6 cellular contexts compared by ENCODE assay signal in the genomic region with DNA sequence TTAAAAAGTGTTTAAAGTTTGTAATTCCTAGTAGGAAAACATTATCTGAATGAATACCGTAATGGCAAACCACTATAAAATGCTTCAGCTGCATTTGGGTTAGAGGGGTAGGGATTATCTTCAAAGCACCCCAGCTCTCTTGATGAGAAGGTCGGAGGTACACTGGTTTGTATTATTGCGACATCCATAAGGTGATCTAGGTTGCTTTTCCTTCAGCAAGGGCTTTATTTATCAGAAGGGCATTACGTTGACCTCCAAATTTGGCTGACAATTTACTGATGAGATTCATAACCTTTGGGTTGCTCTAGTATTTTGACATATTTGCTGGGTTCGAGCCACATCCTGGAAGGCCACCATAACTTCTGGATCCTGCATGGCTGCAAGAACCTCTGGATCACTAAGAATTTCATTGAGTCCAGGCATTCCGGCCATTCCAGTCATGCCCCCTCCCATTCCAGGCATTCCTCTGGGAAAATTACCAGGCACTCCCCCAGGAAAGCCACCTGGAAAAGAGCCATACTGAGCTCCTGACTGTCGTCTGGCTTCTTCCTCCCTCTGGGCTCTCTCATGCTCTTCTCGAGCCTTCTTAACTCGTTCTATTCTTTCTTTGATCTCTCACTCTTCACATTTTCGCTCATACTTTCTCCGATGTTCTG.
DNase-seq lines count a peak whose midpoint lies in the region; ATAC-seq, FAIRE-seq and TF ChIP-seq lines count a peak whose summit lies in the region.
"Not testable (repeated sequence)": the region's sequence is repeated elsewhere in the genome, so short reads cannot be mapped to it uniquely, and the experiment has no call there.

No MANE protein-coding gene starts in this region.

- not testable (repeated sequence) for TF ChIP-seq POLR2A in K562 (conservative IDR thresholded peaks at IDR 0.05)

- not testable (repeated sequence) for H2BK120ac ChIP-seq in mesendoderm (ENCODE audit: low read depth, low read length)

- not testable (repeated sequence) for H3K4me1 ChIP-seq in Caco-2; K562 (replicated peaks in 1 of 2; ENCODE audit: control insufficient read depth in 2 of 2, insufficient read depth in 2 of 2, low read length in 2 of 2); mesendoderm (ENCODE audit: control insufficient read depth, low read depth, low read length)

- not testable (repeated sequence) for H3K27me3 ChIP-seq in Caco-2 (replicated peaks; ENCODE audit: control insufficient read depth, insufficient read depth, low read length); mesendoderm (ENCODE audit: insufficient read depth, low read length, poor library complexity)
- H3K27me3 ChIP-seq in K562 (ENCODE audit: control insufficient read depth in 2 of 2, insufficient read depth in 2 of 2, low read length in 2 of 2): peaks cover 17 to 20% of the 10 kb centered on the region in 2 experiments; a peak in 4 of 5 replicates

- H3K9me3 ChIP-seq in Caco-2; K562 (replicated peaks; ENCODE audit: control insufficient read depth, insufficient read depth, low read depth, low read length): not testable (repeated sequence)

- intact Hi-C loops in Caco-2 (cut with micrococcal nuclease; ENCODE audit: unreplicated experiment); K562 (cut with micrococcal nuclease): not testable (repeated sequence)

- H3K27ac Mint-ChIP-seq in Caco-2 (ENCODE audit: unreplicated experiment): not testable (repeated sequence)

- not testable (repeated sequence) for BruUV-seq in Caco-2 (replicated peaks; lab: Mats Ljungman, UMichigan); K562 (replicated peaks; lab: Mats Ljungman, UMichigan)

- H3K18ac ChIP-seq in mesendoderm (ENCODE audit: low read length): not testable (repeated sequence)

- H4K20me1 ChIP-seq in K562 (replicated peaks; ENCODE audit: control insufficient read depth, insufficient read depth, low read length): not testable (repeated sequence)

- H2AFZ ChIP-seq in K562 (ENCODE audit: low read depth, low read length): not testable (repeated sequence)

- H2AK5ac ChIP-seq in mesendoderm (ENCODE audit: low read length): not testable (repeated sequence)

- not testable (repeated sequence) for H3K4me3 Mint-ChIP-seq in Caco-2 (ENCODE audit: unreplicated experiment)

- CTCF ChIA-PET in Caco-2 (lab: Charles Lee); K562 (lab: Yijun Ruan, JAX; ENCODE audit: low intra/inter-chr PET ratio): not testable (repeated sequence)

- H4K5ac ChIP-seq in mesendoderm (ENCODE audit: low read length): not testable (repeated sequence)

- not testable (repeated sequence) for H3K4me2 ChIP-seq in K562 (ENCODE audit: insufficient read depth, low read length); mesendoderm (ENCODE audit: low read length)

- not testable (repeated sequence) for H3K4ac ChIP-seq in mesendoderm (ENCODE audit: low read depth, low read length)

- not testable (repeated sequence) for H2BK15ac ChIP-seq in mesendoderm (replicated peaks; ENCODE audit: low read depth)

- H3K36me3 Mint-ChIP-seq in Caco-2 (ENCODE audit: insufficient read depth, unreplicated experiment): not testable (repeated sequence)

- H3K4me3 ChIP-seq in Caco-2 (ENCODE audit: low read depth, low read length); K562; mesendoderm (ENCODE audit: low read length): not testable (repeated sequence)

- TF ChIP-seq RAD21 in Ishikawa (IDR thresholded peaks at IDR 0.05; ENCODE audit: low read depth); K562 (CRISPR knock-in tag; conservative IDR thresholded peaks at IDR 0.05 in 1 of 2, IDR thresholded peaks at IDR 0.05 in 1 of 2): not testable (repeated sequence)

- not testable (repeated sequence) for H3K4me1 Mint-ChIP-seq in Caco-2 (ENCODE audit: low read depth, unreplicated experiment)

- TF ChIP-seq CTCF in Caco-2 (IDR thresholded peaks at IDR 0.05; ENCODE audit: insufficient read depth in 1 of 2, low read depth in 1 of 2, low read length in 1 of 2, severe bottlenecking in 1 of 2, unreplicated experiment in 1 of 2); K562 (IDR thresholded peaks at IDR 0.05 in 2 of 3, conservative IDR thresholded peaks at IDR 0.05 in 1 of 3; ENCODE audit: insufficient read depth in 2 of 3, low read depth in 1 of 3, low read length in 3 of 3): not testable (repeated sequence)

- in situ Hi-C loops in K562 (cut with MboI): not testable (repeated sequence)

- H3K9me3 Mint-ChIP-seq in Caco-2 (ENCODE audit: unreplicated experiment): not testable (repeated sequence)

- not testable (repeated sequence) for H3K23ac ChIP-seq in mesendoderm (ENCODE audit: low read length)

- not testable (repeated sequence) for H4K8ac ChIP-seq in mesendoderm (ENCODE audit: low read depth, low read length)

- H2BK5ac ChIP-seq in mesendoderm (ENCODE audit: low read length): not testable (repeated sequence)

- FAIRE-seq in K562 (lab: Jason Lieb, UNC): not testable (repeated sequence)

- not testable (repeated sequence) for H3K36me3 ChIP-seq in Caco-2 (ENCODE audit: control insufficient read depth, insufficient read depth, low read length); K562 (ENCODE audit: control insufficient read depth, insufficient read depth, low read length); mesendoderm (ENCODE audit: control insufficient read depth, insufficient read depth, low read length)

- not testable (repeated sequence) for TF ChIP-seq EP300 in Ishikawa (IDR thresholded peaks at IDR 0.05; ENCODE audit: borderline replicate concordance); K562 (IDR thresholded peaks at IDR 0.05; ENCODE audit: low read length)

- POLR2A ChIA-PET in Caco-2 (lab: Charles Lee); K562 (lab: Yijun Ruan, JAX): not testable (repeated sequence)

- not testable (repeated sequence) for H3K27ac ChIP-seq in K562 (ENCODE audit: extremely low read depth, low read depth, low read length); mesendoderm (ENCODE audit: low read depth, low read length)

- H3K79me1 ChIP-seq in mesendoderm (ENCODE audit: low read length): not testable (repeated sequence)

- not testable (repeated sequence) for H3K56ac ChIP-seq in mesendoderm (ENCODE audit: low read length)

- peak; percentile 5 to 44 for DNase-seq in Caco-2
- DNase-seq in ELF-1 (ENCODE audit: low read depth, low spot score): peak; percentile 50
- DNase-seq in K562 (ENCODE audit: extremely low read depth in 1 of 4, low spot score in 3 of 4): not testable (repeated sequence)
- peak; percentile 70 for DNase-seq in islet precursor cell
- DNase-seq in mesendoderm: peak; percentile 67

- ATAC-seq in K562: not testable (repeated sequence)

- H3K9me1 ChIP-seq in K562 (ENCODE audit: control insufficient read depth, insufficient read depth, low read length): not testable (repeated sequence)

- 6% methylated on average over 10 of the region's 11 CpGs for WGBS in K562 (ENCODE audit: insufficient coverage, low coverage, missing lambda C conversion rate)
- WGBS in mesendoderm (ENCODE audit: extremely low coverage, insufficient coverage, low lambda C conversion rate): no CpG with 5 or more reads among the region's 11 CpGs

- not testable (repeated sequence) for H3K9ac ChIP-seq in K562 (ENCODE audit: insufficient read depth in 1 of 2, low read depth in 2 of 2, low read length in 2 of 2); mesendoderm (ENCODE audit: low read length)

- not testable (repeated sequence) for H3K27me3 Mint-ChIP-seq in Caco-2 (ENCODE audit: insufficient read depth, unreplicated experiment)

- not testable (repeated sequence) for H3K79me2 ChIP-seq in K562 (ENCODE audit: control insufficient read depth, insufficient read depth, low read length); mesendoderm (ENCODE audit: control insufficient read depth, insufficient read depth, low read length)

TF ChIP-seq in Ishikawa, 13 proteins besides CTCF, POLR2A, EP300 and RAD21:
- TF ChIP-seq TEAD4 (IDR thresholded peaks at IDR 0.05): 0 out of 2 replicates have a peak, but pooled peaks have one; percentile 27

TF ChIP-seq in K562, 482 proteins besides CTCF, POLR2A, EP300 and RAD21:
- not testable (repeated sequence) for TF ChIP-seq CEBPG (CRISPR knock-in tag; IDR thresholded peaks at IDR 0.05)
- peak in 1 of 2 experiments; percentile 57; a peak in 2 of 4 replicates for TF ChIP-seq CEBPG (tag; conservative IDR thresholded peaks at IDR 0.05 in 1 of 2, IDR thresholded peaks at IDR 0.05 in 1 of 2)
- TF ChIP-seq CEBPB (tag; IDR thresholded peaks at IDR 0.05): peak; percentile 47; the same call in 1 of the 2 replicates
